ENCODE assay signal across 23 cellular contexts in genomic region chr10:60894816-60895215, GRCh38. TPM values are rescaled to one million over a fixed set of nuclear protein-coding genes. Genes with fewer than 3 reads are reported as not detected.
DNase-seq lines count a peak whose midpoint lies in the region; ATAC-seq, FAIRE-seq and TF ChIP-seq lines count a peak whose summit lies in the region.
"Had no signal": no experiment of that assay in that cellular context is flagged by ENCODE, and none has a peak within 500 bp of the region (broad histone marks: within the 10 kb centered on the region; RNA-seq: fewer than 3 reads in every experiment).

No MANE protein-coding gene starts in this region.

- DNase-seq in DMS53 (lab: John Stamatoyannopoulos, UW), result peak; percentile 78
- no peak for DNase-seq in DMS53 treated with DMSO at 0.1 percent for 48 hours (lab: John Stamatoyannopoulos, UW; ENCODE audit: unreplicated experiment)
- DNase-seq in HTR-8/SVneo (ENCODE audit: insufficient read length, low spot score), result no peak
- DNase-seq in dermis microvascular lymphatic vessel endothelial cell (ENCODE audit: low read depth in 2 of 2), result peak; percentile 47 to 49
- DNase-seq in mesothelial cell of epicardium (ENCODE audit: low spot score in 2 of 2, unreplicated experiment in 2 of 2), result no peak
- DNase-seq in stimulated activated naive B cell treated with anti-CD40 and anti-IgM and Interleukin-4, amounts not matched to agents 10 μg/mL and 1 μg/mL and 100 μg/mL, for 72 hours, result no peak
- no peak for DNase-seq in progenitor cell of endocrine pancreas (ENCODE audit: low spot score, unreplicated experiment)
- DNase-seq: activated CD4-positive, alpha-beta T cell treated with anti-CD3 and anti-CD28 coated beads, Interleukin-2, amount 50 U/mL, for 1 hour; activated CD8-positive, alpha-beta memory T cell treated with anti-CD3 and anti-CD28 coated beads, Interleukin-2, amount 50 U/mL, for 4 hours; activated gamma-delta T cell; central memory CD4-positive, alpha-beta T cell; effector CD8-positive, alpha-beta T cell; HCEC 1CT; KBM-7; NCI-H1048; NCI-H2029; NCI-H510A treated with DMSO at 0.1 percent for 48 hours; SHP77; T-helper 17 cell had no signal

- no peak for ATAC-seq in stimulated activated naive B cell treated with anti-CD40 and anti-IgM and Interleukin-4, amounts not matched to agents 10 μg/mL and 1 μg/mL and 100 μg/mL, for 72 hours (replicated peaks)
- no peak for ATAC-seq in HG02623 (IDR thresholded peaks at IDR 0.05; ENCODE audit: unreplicated experiment)
- ATAC-seq: natural killer cell treated with Interleukin-12 subunit alpha and Interleukin-12 subunit beta and Interleukin-15 and Interleukin-18, amount 100 ng/mL, for 72 hours; T-helper 17 cell had no signal

- H3K4me1 Mint-ChIP-seq in mesothelial cell of epicardium (peaks cover 52% of the 10 kb centered on the region), progenitor cell of endocrine pancreas (ENCODE audit: low read depth) (peaks cover 36% of the 10 kb centered on the region)
- H3K4me1 Mint-ChIP-seq in stimulated activated naive B cell treated with anti-CD40 and anti-IgM and Interleukin-4, amounts not matched to agents 10 μg/mL and 1 μg/mL and 100 μg/mL, for 72 hours, result no peaks in the 10 kb centered on the region
- H3K4me1 Mint-ChIP-seq: T-helper 17 cell had no signal

- H3K27me3 Mint-ChIP-seq in mesothelial cell of epicardium (ENCODE audit: low read depth) (no peaks in the 10 kb centered on the region), progenitor cell of endocrine pancreas (no peaks in the 10 kb centered on the region)
- H3K27me3 Mint-ChIP-seq in stimulated activated naive B cell treated with anti-CD40 and anti-IgM and Interleukin-4, amounts not matched to agents 10 μg/mL and 1 μg/mL and 100 μg/mL, for 72 hours, result no peaks in the 10 kb centered on the region

- peaks cover 4% of the 10 kb centered on the region for H3K9me3 Mint-ChIP-seq in mesothelial cell of epicardium
- peaks cover 0 to 3% of the 10 kb centered on the region in 2 donors for H3K9me3 Mint-ChIP-seq in stimulated activated naive B cell treated with anti-CD40 and anti-IgM and Interleukin-4, amounts not matched to agents 10 μg/mL and 1 μg/mL and 100 μg/mL, for 72 hours
- H3K9me3 Mint-ChIP-seq in progenitor cell of endocrine pancreas (ENCODE audit: low read depth), result peaks cover 4% of the 10 kb centered on the region
- H3K9me3 Mint-ChIP-seq: natural killer cell treated with Interleukin-12 subunit alpha and Interleukin-12 subunit beta and Interleukin-15 and Interleukin-18, amount 100 ng/mL, for 72 hours had no signal

- TF ChIP-seq CTCF in mesothelial cell of epicardium (IDR thresholded peaks at IDR 0.05; ENCODE audit: unreplicated experiment) (no peak), progenitor cell of endocrine pancreas (IDR thresholded peaks at IDR 0.05; ENCODE audit: unreplicated experiment) (no peak)

- H3K4me3 Mint-ChIP-seq in mesothelial cell of epicardium (no peak overlapping the region), progenitor cell of endocrine pancreas (ENCODE audit: low read depth) (no peak overlapping the region)
- H3K4me3 Mint-ChIP-seq in stimulated activated naive B cell treated with anti-CD40 and anti-IgM and Interleukin-4, amounts not matched to agents 10 μg/mL and 1 μg/mL and 100 μg/mL, for 72 hours, result no peak overlapping the region
- H3K4me3 Mint-ChIP-seq: natural killer cell treated with Interleukin-12 subunit alpha and Interleukin-12 subunit beta and Interleukin-15 and Interleukin-18, amount 100 ng/mL, for 72 hours; T-helper 17 cell had no signal

- H3K27ac Mint-ChIP-seq in mesothelial cell of epicardium (peak overlapping the region; percentile 40), progenitor cell of endocrine pancreas (no peak overlapping the region)
- H3K27ac Mint-ChIP-seq in stimulated activated naive B cell treated with anti-CD40 and anti-IgM and Interleukin-4, amounts not matched to agents 10 μg/mL and 1 μg/mL and 100 μg/mL, for 72 hours, result no peak overlapping the region
- H3K27ac Mint-ChIP-seq: natural killer cell treated with Interleukin-12 subunit alpha and Interleukin-12 subunit beta and Interleukin-15 and Interleukin-18, amount 100 ng/mL, for 72 hours; T-helper 17 cell had no signal

- peak; percentile 4 for FAIRE-seq in HTR-8/SVneo (lab: Jason Lieb, UNC)
- FAIRE-seq: A204.1, keratinocyte had no signal

- H3K36me3 Mint-ChIP-seq in mesothelial cell of epicardium (peaks cover 29% of the 10 kb centered on the region), progenitor cell of endocrine pancreas (ENCODE audit: insufficient read depth) (peaks cover 23% of the 10 kb centered on the region)
- H3K36me3 Mint-ChIP-seq in stimulated activated naive B cell treated with anti-CD40 and anti-IgM and Interleukin-4, amounts not matched to agents 10 μg/mL and 1 μg/mL and 100 μg/mL, for 72 hours, result peaks cover 0 to 4% of the 10 kb centered on the region in 2 donors
- H3K36me3 Mint-ChIP-seq: natural killer cell treated with Interleukin-12 subunit alpha and Interleukin-12 subunit beta and Interleukin-15 and Interleukin-18, amount 100 ng/mL, for 72 hours had no signal

RNA-seq across cellular contexts. Expression of gene RHOBTB1, which starts 49.2 kb away (rescaled TPM):
- total RNA-seq in dermis microvascular lymphatic vessel endothelial cell (31.3 and 38.4 TPM in 2 replicates), mesothelial cell of epicardium (50.3 to 52.5 TPM (median 51.2 TPM) in 3 replicates), progenitor cell of endocrine pancreas (21.7 and 23.8 TPM in 2 replicates)

Comparison
In these comparisons a context has a peak if more than half of its experiments do, and no peak if none do; other contexts are left out.
1. DNase-seq: peak in DMS53 (single experiment) and dermis microvascular lymphatic vessel endothelial cell (2 of 2); none in DMS53 treated with DMSO at 0.1 percent for 48 hours (single experiment), HTR-8/SVneo (single experiment), mesothelial cell of epicardium (0 of 2), stimulated activated naive B cell treated with anti-CD40 and anti-IgM and Interleukin-4, amounts not matched to agents 10 μg/mL and 1 μg/mL and 100 μg/mL, for 72 hours (single experiment) and progenitor cell of endocrine pancreas (single experiment).